Comparison of ENCODE assay signal across 8 cellular contexts in the genomic region with DNA sequence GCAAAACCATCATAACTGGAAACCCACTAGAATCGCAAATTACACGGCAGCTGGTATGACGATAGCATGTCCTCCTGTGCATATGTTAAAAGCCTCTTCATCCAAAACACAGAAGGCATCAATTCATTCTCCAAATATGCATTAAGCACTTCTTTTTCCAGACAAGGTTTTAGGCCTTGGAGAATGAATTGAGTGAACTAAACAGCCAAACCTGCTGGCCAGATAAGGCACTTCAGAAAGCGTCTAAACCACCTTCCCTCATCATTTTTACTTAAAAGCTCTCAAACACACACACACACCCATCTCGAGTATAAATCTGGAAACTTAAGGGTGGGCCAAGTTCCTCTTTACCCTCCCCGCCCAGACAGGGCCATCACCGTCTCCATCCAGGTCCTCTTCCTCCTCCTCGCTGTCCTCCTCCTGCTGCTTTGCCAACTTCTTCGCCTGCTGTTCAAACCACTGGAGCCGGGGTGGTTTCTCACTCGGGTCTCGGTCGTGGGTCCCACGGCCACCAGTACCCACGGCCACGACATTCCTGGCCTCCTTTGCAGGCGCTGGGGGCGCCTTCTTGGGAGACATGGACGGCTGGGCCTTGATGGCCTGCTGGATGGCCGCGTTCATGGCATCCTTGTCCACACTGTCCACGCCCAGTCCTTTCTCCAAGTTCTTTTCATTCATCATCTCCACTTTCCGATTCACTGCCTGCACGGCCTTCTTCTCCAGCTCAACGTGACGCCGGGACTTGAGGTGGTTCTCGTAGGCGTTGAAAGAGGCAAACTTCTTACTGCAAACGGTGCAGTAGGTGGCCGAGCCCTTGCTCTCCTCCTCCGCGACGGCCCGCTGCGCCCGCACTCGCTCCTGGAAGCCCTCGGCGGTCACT. TPM values are rescaled to one million over a fixed set of nuclear protein-coding genes. Genes with fewer than 3 reads are reported as not detected.
A peak's percentile ranks its signal among the peaks of the same experiment; 100 is the strongest.
DNase-seq lines count a peak whose midpoint lies in the region; ATAC-seq and TF ChIP-seq lines count a peak whose summit lies in the region.

No MANE protein-coding gene starts in this region.

- H3K27ac ChIP-seq in psoas muscle: peak overlapping the region; percentile 89

- H3K36me3 ChIP-seq in psoas muscle (ENCODE audit: insufficient read depth in 1 of 2, low read depth in 1 of 2): peaks cover 9 to 36% of the 10 kb centered on the region in 2 donors

- peaks cover 83% of the 10 kb centered on the region for H3K4me1 Mint-ChIP-seq in activated CD4-positive, alpha-beta memory T cell treated with anti-CD3 and anti-CD28 coated beads, Interleukin-2, amount 10 ng/mL, durations not matched to agents 7 days and 5 days

- DNase-seq in stimulated activated CD4-positive, alpha-beta T cell treated with anti-CD3 and anti-CD28 coated beads, Interleukin-4, amount 100 ng/mL, for 24 hours: peak; percentile 30
- no peak for DNase-seq in stimulated activated CD4-positive, alpha-beta T cell treated with anti-CD3 and anti-CD28 coated beads, Interleukin-1b, Interleukin-23, amount 100 ng/mL, for 48 hours
- DNase-seq in activated CD4-positive, alpha-beta memory T cell treated with anti-CD3 and anti-CD28 coated beads, Interleukin-2, amount 10 ng/mL, durations not matched to agents 7 days and 5 days: no peak
- peak; percentile 38 for DNase-seq in Right ventricle myocardium superior
- DNase-seq in psoas muscle: peak in 1 of 2 donors; percentile 57
- no peak for DNase-seq in central memory CD4-positive, alpha-beta T cell
- no peak for DNase-seq in NCI-H1105 (lab: John Stamatoyannopoulos, UW)

- H3K4me3 ChIP-seq in psoas muscle: peak overlapping the region; percentile 83

- peaks cover 79% of the 10 kb centered on the region for H3K4me1 ChIP-seq in psoas muscle

- ATAC-seq in Right ventricle myocardium superior (ENCODE audit: poor library complexity) (no peak), psoas muscle (peak in 1 of 4 donors; percentile 1), HG02678 (IDR thresholded peaks at IDR 0.05; ENCODE audit: unreplicated experiment) (no peak)

- H3K27me3 Mint-ChIP-seq in activated CD4-positive, alpha-beta memory T cell treated with anti-CD3 and anti-CD28 coated beads, Interleukin-2, amount 10 ng/mL, durations not matched to agents 7 days and 5 days: no peaks in the 10 kb centered on the region

- POLR2A ChIA-PET in activated CD4-positive, alpha-beta memory T cell treated with anti-CD3 and anti-CD28 coated beads, Interleukin-2, amount 10 ng/mL, durations not matched to agents 7 days and 5 days (lab: Charles Lee): interaction anchor here (0.9 to 1.4 kb wide), 4 partner anchors 8 to 18 kb away, joined by 3 to 5 read pairs (median 4); no protein-coding TSS in a partner anchor

- CTCF ChIA-PET in activated CD4-positive, alpha-beta memory T cell treated with anti-CD3 and anti-CD28 coated beads, Interleukin-2, amount 10 ng/mL, durations not matched to agents 7 days and 5 days (lab: Charles Lee): interaction anchor here (2.8 kb wide), 1 partner anchor 9 kb away, joined by 15 read pairs; no protein-coding TSS in a partner anchor

- peaks cover 60% of the 10 kb centered on the region for H3K36me3 Mint-ChIP-seq in activated CD4-positive, alpha-beta memory T cell treated with anti-CD3 and anti-CD28 coated beads, Interleukin-2, amount 10 ng/mL, durations not matched to agents 7 days and 5 days (ENCODE audit: low read depth)

- H3K9me3 Mint-ChIP-seq in activated CD4-positive, alpha-beta memory T cell treated with anti-CD3 and anti-CD28 coated beads, Interleukin-2, amount 10 ng/mL, durations not matched to agents 7 days and 5 days: no peaks in the 10 kb centered on the region

- TF ChIP-seq CTCF in psoas muscle (IDR thresholded peaks at IDR 0.05): no peak

- intact Hi-C loops in Right ventricle myocardium superior (cut with DNase I) (no loop called here), psoas muscle (cut with DNase I) (loop anchor here in 1 of 2 donors (5.0 to 10.0 kb wide), 2 partner anchors 202 to 740 kb away; no protein-coding TSS in a partner anchor)

- H3K4me3 Mint-ChIP-seq in activated CD4-positive, alpha-beta memory T cell treated with anti-CD3 and anti-CD28 coated beads, Interleukin-2, amount 10 ng/mL, durations not matched to agents 7 days and 5 days: peak overlapping the region; percentile 98

- H3K27me3 ChIP-seq in psoas muscle (ENCODE audit: insufficient read depth in 3 of 3, low read length in 2 of 3): no peaks in the 10 kb centered on the region

- H3K9me3 ChIP-seq in psoas muscle: no peaks in the 10 kb centered on the region

- peak overlapping the region; percentile 94 for H3K27ac Mint-ChIP-seq in activated CD4-positive, alpha-beta memory T cell treated with anti-CD3 and anti-CD28 coated beads, Interleukin-2, amount 10 ng/mL, durations not matched to agents 7 days and 5 days

- 7 to 8% (median 7%) methylated on average over 40 of the region's 40 CpGs for WGBS in psoas muscle, 3 donors

RNA-seq across cellular contexts. Expression of a gene that starts 0.7 kb away (rescaled TPM):
- total RNA-seq in activated CD4-positive, alpha-beta memory T cell treated with anti-CD3 and anti-CD28 coated beads, Interleukin-2, amount 10 ng/mL, durations not matched to agents 7 days and 5 days: 10 to 100 TPM; 36.0 to 38.1 TPM
- 51.7 TPM for total RNA-seq in Right ventricle myocardium superior
- total RNA-seq in psoas muscle: 10 to 100 TPM; 11.8 to 77.2 (median 24.7) TPM
- 100 to 1,000 TPM in 1 of 3 donors, 10 to 100 TPM in 2; 43.5 to 142 (median 75.8) TPM for polyA plus RNA-seq in psoas muscle

Comparison
In these comparisons a context has a peak if more than half of its experiments do, and no peak if none do; other contexts are left out.
1. DNase-seq: peak in stimulated activated CD4-positive, alpha-beta T cell treated with anti-CD3 and anti-CD28 coated beads, Interleukin-4, amount 100 ng/mL, for 24 hours (single experiment) and Right ventricle myocardium superior (single experiment); none in stimulated activated CD4-positive, alpha-beta T cell treated with anti-CD3 and anti-CD28 coated beads, Interleukin-1b, Interleukin-23, amount 100 ng/mL, for 48 hours (single experiment), activated CD4-positive, alpha-beta memory T cell treated with anti-CD3 and anti-CD28 coated beads, Interleukin-2, amount 10 ng/mL, durations not matched to agents 7 days and 5 days (single experiment), central memory CD4-positive, alpha-beta T cell (single experiment) and NCI-H1105 (single experiment).